8 cellular contexts compared by ENCODE assay signal in the genomic region with DNA sequence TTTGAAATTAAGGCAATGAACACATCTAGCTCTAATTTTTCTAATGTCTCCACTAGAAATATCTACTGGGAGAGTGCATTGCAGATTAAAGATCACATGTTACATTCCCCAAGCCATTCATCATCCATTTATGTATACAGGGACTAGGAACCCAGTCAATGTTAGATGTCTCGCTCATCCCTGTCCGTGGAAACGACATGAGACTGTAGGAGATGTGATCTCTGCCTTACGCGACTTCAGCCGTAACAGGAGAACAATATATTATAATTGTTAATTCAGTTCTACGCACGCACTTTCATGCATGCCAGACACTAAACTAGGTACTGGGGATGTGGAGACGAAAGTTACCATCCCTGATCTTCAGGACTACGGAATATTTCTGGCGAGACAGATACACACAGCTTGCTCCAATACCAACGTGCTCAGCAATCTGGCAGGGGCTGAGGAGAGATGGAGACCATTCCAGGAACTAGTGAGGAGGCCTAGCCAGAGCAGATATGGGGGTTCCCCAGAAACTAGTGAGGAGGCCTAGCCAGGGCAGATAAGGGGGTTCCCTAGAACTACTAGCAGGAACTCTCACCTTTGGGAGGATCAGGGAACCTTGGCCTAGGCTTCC. TPM values are rescaled to one million over a fixed set of nuclear protein-coding genes. Genes with fewer than 3 reads are reported as not detected.
DNase-seq lines count a peak whose midpoint lies in the region; ATAC-seq, FAIRE-seq and TF ChIP-seq lines count a peak whose summit lies in the region.

No MANE protein-coding gene starts in this region.

- DNase-seq in GM12892 (ENCODE audit: insufficient read length): no peak
- no peak for DNase-seq in activated naive CD4-positive, alpha-beta T cell treated with anti-CD3 and anti-CD28 coated beads, Interleukin-2, amount 50 U/mL, for 72 hours (ENCODE audit: low spot score in 2 of 2)
- DNase-seq in stimulated activated effector memory CD8-positive, alpha-beta T cell treated with anti-CD3 and anti-CD28 coated beads, Interleukin-12 subunit alpha, Interleukin-12 subunit beta, amount 100 ng/mL, for 72 hours (ENCODE audit: low spot score in 2 of 2): peak in 1 of 2 donors; percentile 62
- DNase-seq in SW 1271 (lab: John Stamatoyannopoulos, UW): no peak
- DNase-seq in T-helper 9 cell: no peak
- no peak for DNase-seq in GM19239 (ENCODE audit: insufficient read length, low spot score)

- TF ChIP-seq POLR2A in GM12892 (IDR thresholded peaks at IDR 0.05; ENCODE audit: low read depth, low read length): peak; percentile 33; the same call in 1 of the 2 replicates

- H3K27ac Mint-ChIP-seq in activated naive CD4-positive, alpha-beta T cell treated with anti-CD3 and anti-CD28 coated beads, Interleukin-2, amount 50 U/mL, for 72 hours: peak overlapping the region; percentile 90 to 99
- peak overlapping the region; percentile 97 for H3K27ac Mint-ChIP-seq in stimulated activated effector memory CD8-positive, alpha-beta T cell treated with anti-CD3 and anti-CD28 coated beads, Interleukin-12 subunit alpha, Interleukin-12 subunit beta, amount 100 ng/mL, for 72 hours

- H3K4me3 ChIP-seq in iPS-11a (ENCODE audit: low read depth, low read length): peak overlapping the region; percentile 68

- H3K4me1 Mint-ChIP-seq in stimulated activated effector memory CD8-positive, alpha-beta T cell treated with anti-CD3 and anti-CD28 coated beads, Interleukin-12 subunit alpha, Interleukin-12 subunit beta, amount 100 ng/mL, for 72 hours: peaks cover 24% of the 10 kb centered on the region

- no peaks in the 10 kb centered on the region for H3K9me3 Mint-ChIP-seq in activated naive CD4-positive, alpha-beta T cell treated with anti-CD3 and anti-CD28 coated beads, Interleukin-2, amount 50 U/mL, for 72 hours
- H3K9me3 Mint-ChIP-seq in stimulated activated effector memory CD8-positive, alpha-beta T cell treated with anti-CD3 and anti-CD28 coated beads, Interleukin-12 subunit alpha, Interleukin-12 subunit beta, amount 100 ng/mL, for 72 hours: no peaks in the 10 kb centered on the region

- peaks cover 25 to 33% of the 10 kb centered on the region in 2 donors for H3K36me3 Mint-ChIP-seq in activated naive CD4-positive, alpha-beta T cell treated with anti-CD3 and anti-CD28 coated beads, Interleukin-2, amount 50 U/mL, for 72 hours
- peaks cover 87% of the 10 kb centered on the region for H3K36me3 Mint-ChIP-seq in stimulated activated effector memory CD8-positive, alpha-beta T cell treated with anti-CD3 and anti-CD28 coated beads, Interleukin-12 subunit alpha, Interleukin-12 subunit beta, amount 100 ng/mL, for 72 hours

- FAIRE-seq in GM12892 (lab: Jason Lieb, UNC): no peak
- no peak for FAIRE-seq in GM19239 (lab: Jason Lieb, UNC)

- H3K4me3 Mint-ChIP-seq in stimulated activated effector memory CD8-positive, alpha-beta T cell treated with anti-CD3 and anti-CD28 coated beads, Interleukin-12 subunit alpha, Interleukin-12 subunit beta, amount 100 ng/mL, for 72 hours: peak overlapping the region; percentile 93

- peak; percentile 22 for ATAC-seq in HG03175 (IDR thresholded peaks at IDR 0.05; ENCODE audit: unreplicated experiment)
- ATAC-seq in activated naive CD4-positive, alpha-beta T cell treated with anti-CD3 and anti-CD28 coated beads, Interleukin-2, amount 50 U/mL, for 72 hours: peak; percentile 6 to 15
- peak; percentile 1 for ATAC-seq in stimulated activated effector memory CD8-positive, alpha-beta T cell treated with anti-CD3 and anti-CD28 coated beads, Interleukin-12 subunit alpha, Interleukin-12 subunit beta, amount 100 ng/mL, for 72 hours

RNA-seq across cellular contexts. Expression of gene DCPS, which starts 0.7 kb away (rescaled TPM):
- 41.4 TPM for polyA plus RNA-seq in GM12892 (2012; ENCODE audit: missing spikeins)
- total RNA-seq in activated naive CD4-positive, alpha-beta T cell treated with anti-CD3 and anti-CD28 coated beads, Interleukin-2, amount 50 U/mL, for 72 hours: 10 to 100 TPM; 28.1 to 40.2 TPM

RNA-seq across cellular contexts. Expression of gene TIRAP, which starts 21.7 kb away (rescaled TPM):
- 4.3 TPM for polyA plus RNA-seq in GM12892 (2012; ENCODE audit: missing spikeins)
- total RNA-seq in activated naive CD4-positive, alpha-beta T cell treated with anti-CD3 and anti-CD28 coated beads, Interleukin-2, amount 50 U/mL, for 72 hours: 1 to 10 TPM; 2.8 to 7.4 TPM

RNA-seq across cellular contexts. Expression of gene FOXRED1, which starts 35.6 kb away (rescaled TPM):
- polyA plus RNA-seq in GM12892 (2012; ENCODE audit: missing spikeins): 30.1 TPM
- 10 to 100 TPM; 57.7 to 61.1 TPM for total RNA-seq in activated naive CD4-positive, alpha-beta T cell treated with anti-CD3 and anti-CD28 coated beads, Interleukin-2, amount 50 U/mL, for 72 hours

RNA-seq across cellular contexts. Expression of gene SRPRA, which starts 35.9 kb away (rescaled TPM):
- 74.4 TPM for polyA plus RNA-seq in GM12892 (2012; ENCODE audit: missing spikeins)
- 100 to 1,000 TPM; 106 to 159 TPM for total RNA-seq in activated naive CD4-positive, alpha-beta T cell treated with anti-CD3 and anti-CD28 coated beads, Interleukin-2, amount 50 U/mL, for 72 hours

RNA-seq across cellular contexts. Expression of gene ST3GAL4, which starts 50.9 kb away (rescaled TPM):
- polyA plus RNA-seq in GM12892 (2012; ENCODE audit: missing spikeins): 4.3 TPM
- 10 to 100 TPM in 1 of 2 donors, 1 to 10 TPM in 1; 7.2 to 10.5 TPM for total RNA-seq in activated naive CD4-positive, alpha-beta T cell treated with anti-CD3 and anti-CD28 coated beads, Interleukin-2, amount 50 U/mL, for 72 hours
